8 cellular contexts compared by ENCODE assay signal in the genomic region with DNA sequence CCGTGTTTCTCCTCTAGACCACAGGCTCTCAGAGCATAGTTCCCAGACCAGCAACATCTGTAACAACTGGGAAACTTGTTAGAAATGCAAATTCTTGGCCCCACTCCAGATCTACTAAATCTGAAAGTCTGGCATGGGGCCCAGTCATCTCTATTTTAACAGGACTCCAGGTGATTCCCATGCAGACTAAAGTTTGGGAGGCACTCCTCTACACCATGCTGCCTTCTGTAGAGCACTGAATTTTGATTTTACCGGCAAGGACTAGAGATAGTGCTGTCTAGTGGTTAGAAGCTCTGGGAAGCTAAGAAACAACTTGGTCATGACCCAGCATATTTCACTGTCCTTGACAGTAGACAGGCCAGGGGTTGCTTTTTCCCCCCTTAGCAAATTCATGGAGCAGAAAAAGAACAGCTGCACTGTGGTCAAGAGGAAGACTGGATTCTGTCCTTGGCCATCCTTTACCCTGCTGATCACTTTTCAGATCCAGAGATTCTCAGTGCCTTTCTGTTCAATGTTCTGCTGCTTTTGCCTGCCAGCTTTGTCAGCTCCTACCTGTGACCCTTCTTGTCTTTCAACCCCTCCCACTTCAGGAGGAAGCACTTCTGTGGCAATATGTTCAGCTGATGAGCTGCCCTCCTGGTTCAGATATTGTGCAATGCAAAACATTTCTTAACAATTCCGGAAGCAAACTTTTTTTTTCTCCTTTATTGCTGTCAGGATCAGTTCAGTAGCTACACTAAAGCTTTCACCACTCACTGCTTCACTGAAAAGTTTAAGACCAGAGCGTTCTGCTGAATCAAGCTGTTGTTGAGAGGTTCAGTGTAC.
DNase-seq lines count a peak whose midpoint lies in the region; TF ChIP-seq lines count a peak whose summit lies in the region.

No MANE protein-coding gene starts in this region.

- H3K4me2 ChIP-seq in GM23248 (ENCODE audit: unreplicated experiment) (peak overlapping the region; percentile 21), osteoblast (ENCODE audit: insufficient read depth, low read length) (no peak overlapping the region)

- H3K9me3 ChIP-seq in GM23248 (ENCODE audit: low read depth) (no peaks in the 10 kb centered on the region), osteoblast (ENCODE audit: low read depth, low read length) (no peaks in the 10 kb centered on the region)

- H3K27me3 ChIP-seq in GM23248 (replicated peaks; ENCODE audit: insufficient read depth) (no peaks in the 10 kb centered on the region), osteoblast (ENCODE audit: insufficient read depth, low read length) (no peaks in the 10 kb centered on the region)

- no peak for TF ChIP-seq CTCF in osteoblast (IDR thresholded peaks at IDR 0.05; ENCODE audit: extremely low read depth, low read depth, low read length)

- WGBS in GM23248 (ENCODE audit: low coverage in 1 of 2, low lambda C conversion rate in 2 of 2, missing lambda C conversion rate in 2 of 2), 2 experiments, result 5 to 8% methylated on average over 4 of the region's 4 CpGs

- H3K79me2 ChIP-seq in GM23248 (ENCODE audit: insufficient read depth), result no peaks in the 10 kb centered on the region
- H3K79me2 ChIP-seq in osteoblast (ENCODE audit: insufficient read depth, low read length), result no peaks in the 10 kb centered on the region

- peak overlapping the region; percentile 45 for H2AFZ ChIP-seq in GM23248
- peak overlapping the region; percentile 72 for H2AFZ ChIP-seq in osteoblast (ENCODE audit: low read length)

- 0 out of 2 replicates have a peak, but pooled peaks cover 10% of the 10 kb centered on the region for H3F3A ChIP-seq in GM23248 (ENCODE audit: insufficient read depth)

- in situ Hi-C loops in GM23248 (cut with MboI), result no loop called here

- no peak overlapping the region for H3K9ac ChIP-seq in GM23248

- H3K36me3 ChIP-seq in GM23248 (ENCODE audit: low read depth) (no peaks in the 10 kb centered on the region), osteoblast (ENCODE audit: insufficient read depth, low read length) (no peaks in the 10 kb centered on the region)

- H3K9me2 ChIP-seq in GM23248 (ENCODE audit: insufficient read depth), result no peaks in the 10 kb centered on the region

- DNase-seq in ELR (ENCODE audit: low read depth), result peak; percentile 57
- peak; percentile 84 for DNase-seq in GM23248
- peak; percentile 48 for DNase-seq in NCI-H460 (ENCODE audit: extremely low read depth, low read depth)
- DNase-seq in dermis blood vessel endothelial cell, result peak; percentile 33
- no peak for DNase-seq in osteoblast (ENCODE audit: insufficient read length, low spot score, missing footprints)
- no peak for DNase-seq in NCI-H1092 (lab: John Stamatoyannopoulos, UW)
- no peak for DNase-seq in NCI-H510A treated with DMSO at 0.1 percent for 48 hours (lab: John Stamatoyannopoulos, UW)
- no peak for DNase-seq in activated T-cell treated with anti-CD3 and anti-CD28 coated beads for 4 hours

- no peak overlapping the region for H3K4me3 ChIP-seq in GM23248
- H3K4me3 ChIP-seq in osteoblast (ENCODE audit: insufficient read depth, low read length), result no peak overlapping the region

- H4K20me1 ChIP-seq in GM23248 (ENCODE audit: insufficient read depth), result no peaks in the 10 kb centered on the region
- H4K20me1 ChIP-seq in osteoblast (ENCODE audit: insufficient read depth, low read length), result no peaks in the 10 kb centered on the region

- H3K4me1 ChIP-seq in GM23248 (ENCODE audit: insufficient read depth) (peaks cover 16% of the 10 kb centered on the region), osteoblast (ENCODE audit: insufficient read depth, low read length) (peaks cover 9% of the 10 kb centered on the region)

- H3K27ac ChIP-seq in GM23248, result peak overlapping the region; percentile 2; the same call in 1 of the 2 replicates
- H3K27ac ChIP-seq in osteoblast (ENCODE audit: low read depth, low read length), result no peak overlapping the region

Comparison
In these comparisons a context has a peak if more than half of its experiments do, and no peak if none do; other contexts are left out.
1. DNase-seq: peak in ELR (single experiment), GM23248 (single experiment), NCI-H460 (single experiment) and dermis blood vessel endothelial cell (single experiment); none in osteoblast (single experiment), NCI-H1092 (single experiment), NCI-H510A treated with DMSO at 0.1 percent for 48 hours (single experiment) and activated T-cell treated with anti-CD3 and anti-CD28 coated beads for 4 hours (single experiment).